In the genomic region with DNA sequence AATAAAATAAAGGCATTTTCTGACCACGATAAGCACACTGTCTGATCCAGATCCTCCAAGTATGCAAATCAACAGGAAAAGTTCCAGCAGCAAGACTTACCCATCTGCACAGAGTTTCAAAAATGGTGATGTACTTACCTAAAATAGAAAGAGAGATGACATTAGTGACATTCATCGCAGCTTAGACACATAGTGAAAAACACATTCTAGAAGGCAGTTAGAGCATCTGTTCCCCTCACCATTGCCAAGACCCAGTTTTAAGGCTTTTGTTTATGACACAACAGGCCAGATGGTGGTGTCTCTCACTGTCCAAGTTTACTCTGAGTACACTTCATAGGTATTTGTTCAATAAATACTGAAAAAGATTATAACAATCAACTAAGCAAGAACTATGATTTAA, we compare ENCODE assay signal across 10 cellular contexts.
A peak's percentile ranks its signal among the peaks of the same experiment; 100 is the strongest.
DNase-seq lines count a peak whose midpoint lies in the region; ATAC-seq and TF ChIP-seq lines count a peak whose summit lies in the region.
"Had no signal": no experiment of that assay in that cellular context is flagged by ENCODE, and none has a peak within 500 bp of the region (broad histone marks: within the 10 kb centered on the region; RNA-seq: fewer than 3 reads in every experiment).

No MANE protein-coding gene starts in this region.

- H3K36me3 ChIP-seq in GM06990 (ENCODE audit: control insufficient read depth, insufficient read depth, low read length), result no peaks in the 10 kb centered on the region

- H3K4me3 Mint-ChIP-seq in activated T-cell treated with anti-CD3 and anti-CD28 coated beads, Interleukin-2, amount 50 U/mL, for 4 hours, result no peak overlapping the region
- no peak overlapping the region for H3K4me3 Mint-ChIP-seq in activated CD8-positive, alpha-beta T cell treated with anti-CD3 and anti-CD28 coated beads, Interleukin-2, amount 10 ng/mL, durations not matched to agents 7 days and 5 days
- H3K4me3 Mint-ChIP-seq: activated T-helper 17 cell treated with anti-CD3 and anti-CD28 coated beads, Interleukin-2, amount 50 U/mL, for 72 hours; T-helper 1 cell treated with Interleukin-12 subunit alpha and Interleukin-12 subunit beta and Interleukin-4 antibody, amounts not matched to agents 30 μg/mL and 1 μg/mL, for 36 hours had no signal

- H3K4me3 ChIP-seq in GM06990 (replicated peaks; ENCODE audit: low read depth, low read length), result no peak overlapping the region

- H3K36me3 Mint-ChIP-seq in activated T-cell treated with anti-CD3 and anti-CD28 coated beads, Interleukin-2, amount 50 U/mL, for 4 hours (ENCODE audit: insufficient read depth), result no peaks in the 10 kb centered on the region
- no peaks in the 10 kb centered on the region for H3K36me3 Mint-ChIP-seq in activated CD8-positive, alpha-beta T cell treated with anti-CD3 and anti-CD28 coated beads, Interleukin-2, amount 10 ng/mL, durations not matched to agents 7 days and 5 days (ENCODE audit: low read depth)

- CTCF ChIA-PET in activated CD8-positive, alpha-beta T cell treated with anti-CD3 and anti-CD28 coated beads, Interleukin-2, amount 10 ng/mL, durations not matched to agents 7 days and 5 days (lab: Charles Lee), result interaction anchor here (2.1 kb wide), 1 partner anchor 13 kb away, joined by 6 read pairs; no protein-coding TSS in a partner anchor

- no peaks in the 10 kb centered on the region for H3K4me1 Mint-ChIP-seq in activated T-cell treated with anti-CD3 and anti-CD28 coated beads, Interleukin-2, amount 50 U/mL, for 4 hours (ENCODE audit: low read depth)
- no peaks in the 10 kb centered on the region for H3K4me1 Mint-ChIP-seq in activated CD8-positive, alpha-beta T cell treated with anti-CD3 and anti-CD28 coated beads, Interleukin-2, amount 10 ng/mL, durations not matched to agents 7 days and 5 days (ENCODE audit: low read depth)
- H3K4me1 Mint-ChIP-seq: activated T-helper 17 cell treated with anti-CD3 and anti-CD28 coated beads, Interleukin-2, amount 50 U/mL, for 72 hours had no signal

- peak; percentile 38 for ATAC-seq in GM19468 (IDR thresholded peaks at IDR 0.05; ENCODE audit: extremely low read depth, unreplicated experiment)
- ATAC-seq in HG03280 (IDR thresholded peaks at IDR 0.05; ENCODE audit: unreplicated experiment), result peak; percentile 77
- ATAC-seq in activated T-cell treated with anti-CD3 and anti-CD28 coated beads, Interleukin-2, amount 50 U/mL, for 4 hours, result no peak
- no peak for ATAC-seq in HG03045 (IDR thresholded peaks at IDR 0.05; ENCODE audit: unreplicated experiment)
- no peak for ATAC-seq in activated CD8-positive, alpha-beta T cell treated with anti-CD3 and anti-CD28 coated beads, Interleukin-2, amount 10 ng/mL, durations not matched to agents 7 days and 5 days
- ATAC-seq: activated T-helper 17 cell treated with anti-CD3 and anti-CD28 coated beads, Interleukin-2, amount 50 U/mL, for 72 hours had no signal

- no peaks in the 10 kb centered on the region for H3K9me3 Mint-ChIP-seq in activated T-cell treated with anti-CD3 and anti-CD28 coated beads, Interleukin-2, amount 50 U/mL, for 4 hours
- H3K9me3 Mint-ChIP-seq in activated CD8-positive, alpha-beta T cell treated with anti-CD3 and anti-CD28 coated beads, Interleukin-2, amount 10 ng/mL, durations not matched to agents 7 days and 5 days (ENCODE audit: insufficient read depth), result no peaks in the 10 kb centered on the region
- H3K9me3 Mint-ChIP-seq: activated T-helper 17 cell treated with anti-CD3 and anti-CD28 coated beads, Interleukin-2, amount 50 U/mL, for 72 hours; T-helper 1 cell treated with Interleukin-12 subunit alpha and Interleukin-12 subunit beta and Interleukin-4 antibody, amounts not matched to agents 30 μg/mL and 1 μg/mL, for 36 hours had no signal

- H3K27me3 ChIP-seq in GM06990 (replicated peaks; ENCODE audit: control insufficient read depth, insufficient read depth, low read length), result no peaks in the 10 kb centered on the region

- H3K27me3 Mint-ChIP-seq in activated T-cell treated with anti-CD3 and anti-CD28 coated beads, Interleukin-2, amount 50 U/mL, for 4 hours (ENCODE audit: low read depth), result no peaks in the 10 kb centered on the region
- H3K27me3 Mint-ChIP-seq in activated CD8-positive, alpha-beta T cell treated with anti-CD3 and anti-CD28 coated beads, Interleukin-2, amount 10 ng/mL, durations not matched to agents 7 days and 5 days (ENCODE audit: low read depth), result peaks cover 8% of the 10 kb centered on the region

- H3K27ac Mint-ChIP-seq in activated CD8-positive, alpha-beta T cell treated with anti-CD3 and anti-CD28 coated beads, Interleukin-2, amount 10 ng/mL, durations not matched to agents 7 days and 5 days, result no peak overlapping the region
- H3K27ac Mint-ChIP-seq: activated T-helper 17 cell treated with anti-CD3 and anti-CD28 coated beads, Interleukin-2, amount 50 U/mL, for 72 hours; T-helper 1 cell treated with Interleukin-12 subunit alpha and Interleukin-12 subunit beta and Interleukin-4 antibody, amounts not matched to agents 30 μg/mL and 1 μg/mL, for 36 hours had no signal

- POLR2A ChIA-PET in activated CD8-positive, alpha-beta T cell treated with anti-CD3 and anti-CD28 coated beads, Interleukin-2, amount 10 ng/mL, durations not matched to agents 7 days and 5 days (lab: Charles Lee), result no interaction called here

- DNase-seq in GM06990 (ENCODE audit: extremely low read depth, insufficient read length), result peak; percentile 8
- peak; percentile 40 for DNase-seq in fibroblast of gingiva (ENCODE audit: low read depth)
- DNase-seq in activated T-cell treated with anti-CD3 and anti-CD28 coated beads, Interleukin-2, amount 50 U/mL, for 4 hours, result no peak
- no peak for DNase-seq in RKO (ENCODE audit: low spot score)
- no peak for DNase-seq in activated CD8-positive, alpha-beta T cell treated with anti-CD3 and anti-CD28 coated beads, Interleukin-2, amount 10 ng/mL, durations not matched to agents 7 days and 5 days

- TF ChIP-seq CTCF in GM06990 (IDR thresholded peaks at IDR 0.05; ENCODE audit: insufficient read depth, low read length, poor library complexity, severe bottlenecking), result peak; percentile 5

Comparison
In these comparisons a context has a peak if more than half of its experiments do, and no peak if none do; other contexts are left out.
1. DNase-seq: peak in GM06990 (single experiment) and fibroblast of gingiva (single experiment); none in activated T-cell treated with anti-CD3 and anti-CD28 coated beads, Interleukin-2, amount 50 U/mL, for 4 hours (single experiment), RKO (single experiment) and activated CD8-positive, alpha-beta T cell treated with anti-CD3 and anti-CD28 coated beads, Interleukin-2, amount 10 ng/mL, durations not matched to agents 7 days and 5 days (single experiment).
2. ATAC-seq: peak in GM19468 (single experiment) and HG03280 (single experiment); none in activated T-cell treated with anti-CD3 and anti-CD28 coated beads, Interleukin-2, amount 50 U/mL, for 4 hours (0 of 2), HG03045 (single experiment) and activated CD8-positive, alpha-beta T cell treated with anti-CD3 and anti-CD28 coated beads, Interleukin-2, amount 10 ng/mL, durations not matched to agents 7 days and 5 days (single experiment).